Comparison of ENCODE assay signal across 16 cellular contexts in genomic region chr1:12169442-12170135, GRCh38. TPM values are rescaled to one million over a fixed set of nuclear protein-coding genes. Genes with fewer than 3 reads are reported as not detected.
A peak's percentile ranks its signal among the peaks of the same experiment; 100 is the strongest.
DNase-seq lines count a peak whose midpoint lies in the region; ATAC-seq and TF ChIP-seq lines count a peak whose summit lies in the region.
"Had no signal": no experiment of that assay in that cellular context is flagged by ENCODE, and none has a peak within 500 bp of the region (broad histone marks: within the 10 kb centered on the region; RNA-seq: fewer than 3 reads in every experiment).

No MANE protein-coding gene starts in this region.

- H3K9me3 Mint-ChIP-seq in activated naive CD4-positive, alpha-beta T cell treated with anti-CD3 and anti-CD28 coated beads for 36 hours: peaks cover 5% of the 10 kb centered on the region
- H3K9me3 Mint-ChIP-seq in activated CD8-positive, alpha-beta T cell treated with anti-CD3 and anti-CD28 coated beads, Interleukin-2, amount 10 ng/mL, durations not matched to agents 7 days and 5 days (ENCODE audit: insufficient read depth): no peaks in the 10 kb centered on the region

- no peaks in the 10 kb centered on the region for H3K27me3 Mint-ChIP-seq in activated naive CD4-positive, alpha-beta T cell treated with anti-CD3 and anti-CD28 coated beads for 36 hours (ENCODE audit: low read depth)
- H3K27me3 Mint-ChIP-seq in activated CD8-positive, alpha-beta T cell treated with anti-CD3 and anti-CD28 coated beads, Interleukin-2, amount 10 ng/mL, durations not matched to agents 7 days and 5 days (ENCODE audit: low read depth): no peaks in the 10 kb centered on the region

- WGBS in right lobe of liver (ENCODE audit: insufficient coverage, low coverage, low lambda C conversion rate, missing lambda C conversion rate): 59% methylated on average over 4 of the region's 8 CpGs

- POLR2A ChIA-PET in activated CD8-positive, alpha-beta T cell treated with anti-CD3 and anti-CD28 coated beads, Interleukin-2, amount 10 ng/mL, durations not matched to agents 7 days and 5 days (lab: Charles Lee): interaction anchor here (0.6 to 5.7 kb wide), 4 partner anchors 9 to 448 kb away, joined by 3 to 33 read pairs (median 10); no protein-coding TSS in a partner anchor

- H3K36me3 Mint-ChIP-seq in activated naive CD4-positive, alpha-beta T cell treated with anti-CD3 and anti-CD28 coated beads for 36 hours (ENCODE audit: low read depth): peaks cover 36% of the 10 kb centered on the region
- peaks cover 50% of the 10 kb centered on the region for H3K36me3 Mint-ChIP-seq in activated CD8-positive, alpha-beta T cell treated with anti-CD3 and anti-CD28 coated beads, Interleukin-2, amount 10 ng/mL, durations not matched to agents 7 days and 5 days (ENCODE audit: low read depth)

- H3K36me3 ChIP-seq in right lobe of liver (no peaks in the 10 kb centered on the region), subcutaneous abdominal adipose tissue (ENCODE audit: control insufficient read depth in 5 of 5, insufficient read depth in 5 of 5, low read length in 5 of 5) (peaks cover 0 to 13% (median 3%) of the 10 kb centered on the region in 5 donors)

- no peaks in the 10 kb centered on the region for H3K27me3 ChIP-seq in right lobe of liver
- peaks cover 0 to 7% (median 3%) of the 10 kb centered on the region in 5 donors for H3K27me3 ChIP-seq in subcutaneous abdominal adipose tissue (ENCODE audit: control insufficient read depth in 5 of 5, insufficient read depth in 4 of 5, low read length in 5 of 5)

- peaks cover 71% of the 10 kb centered on the region for H3K4me1 Mint-ChIP-seq in activated naive CD4-positive, alpha-beta T cell treated with anti-CD3 and anti-CD28 coated beads for 36 hours (ENCODE audit: low read depth)
- peaks cover 77% of the 10 kb centered on the region for H3K4me1 Mint-ChIP-seq in activated CD8-positive, alpha-beta T cell treated with anti-CD3 and anti-CD28 coated beads, Interleukin-2, amount 10 ng/mL, durations not matched to agents 7 days and 5 days (ENCODE audit: low read depth)

- CTCF ChIA-PET in activated naive CD4-positive, alpha-beta T cell treated with anti-CD3 and anti-CD28 coated beads for 36 hours (lab: Charles Lee): interaction anchor here (0.5 to 2.9 kb wide), 4 partner anchors 8 to 129 kb away, joined by 3 to 21 read pairs (median 6); no protein-coding TSS in a partner anchor
- CTCF ChIA-PET in activated CD8-positive, alpha-beta T cell treated with anti-CD3 and anti-CD28 coated beads, Interleukin-2, amount 10 ng/mL, durations not matched to agents 7 days and 5 days (lab: Charles Lee): interaction anchor here (1.5 to 2.8 kb wide), 4 partner anchors 8 to 44 kb away, joined by 3 to 33 read pairs (median 9); no protein-coding TSS in a partner anchor

- H3K27ac ChIP-seq in right lobe of liver (peak overlapping the region; percentile 72 to 99 (median 98)), subcutaneous abdominal adipose tissue (ENCODE audit: low read depth, low read length) (peak overlapping the region; percentile 67)

- no peak for DNase-seq in activated naive CD4-positive, alpha-beta T cell treated with anti-CD3 and anti-CD28 coated beads for 36 hours
- no peak for DNase-seq in activated naive CD4-positive, alpha-beta T cell treated with anti-CD3 and anti-CD28 coated beads, Interleukin-2, amount 50 U/mL, for 16 hours
- DNase-seq in activated CD8-positive, alpha-beta T cell treated with anti-CD3 and anti-CD28 coated beads, Interleukin-2, amount 10 ng/mL, durations not matched to agents 7 days and 5 days: no peak
- DNase-seq in right lobe of liver: no peak
- no peak for DNase-seq in NCI-H1436 (lab: John Stamatoyannopoulos, UW)
- no peak for DNase-seq in NCI-H446 treated with DMSO at 0.1 percent for 48 hours (lab: John Stamatoyannopoulos, UW)
- no peak for DNase-seq in erythroblast (lab: John Stamatoyannopoulos, UW)
- DNase-seq: activated CD4-positive, alpha-beta T cell treated with anti-CD3 and anti-CD28 coated beads, Interleukin-2, amount 50 U/mL, for 48 hours; amygdala; dorsolateral prefrontal cortex; foreskin melanocyte; kidney; stimulated activated CD4-positive, alpha-beta T cell treated with anti-CD3 and anti-CD28 coated beads, Interleukin-12 subunit alpha, Interleukin-12 subunit beta, amount 100 ng/mL, for 4 hours; SW 1271 had no signal

- no peaks in the 10 kb centered on the region for H3K9me3 ChIP-seq in right lobe of liver
- H3K9me3 ChIP-seq in subcutaneous abdominal adipose tissue (ENCODE audit: control insufficient read depth in 5 of 5, low read length in 5 of 5): no peaks in the 10 kb centered on the region

- H3K27ac Mint-ChIP-seq in activated naive CD4-positive, alpha-beta T cell treated with anti-CD3 and anti-CD28 coated beads for 36 hours: peak overlapping the region; percentile 56
- H3K27ac Mint-ChIP-seq in activated CD8-positive, alpha-beta T cell treated with anti-CD3 and anti-CD28 coated beads, Interleukin-2, amount 10 ng/mL, durations not matched to agents 7 days and 5 days: peak overlapping the region; percentile 97

- no peak for ATAC-seq in activated CD8-positive, alpha-beta T cell treated with anti-CD3 and anti-CD28 coated beads, Interleukin-2, amount 10 ng/mL, durations not matched to agents 7 days and 5 days
- ATAC-seq in right lobe of liver: no peak

- H3K4me1 ChIP-seq in right lobe of liver (peaks cover 3 to 36% (median 15%) of the 10 kb centered on the region in 4 donors), subcutaneous abdominal adipose tissue (ENCODE audit: control insufficient read depth in 5 of 5, insufficient read depth in 5 of 5, low read length in 5 of 5) (peaks cover 17 to 87% (median 71%) of the 10 kb centered on the region in 5 donors)

- no peak overlapping the region for H3K4me3 ChIP-seq in right lobe of liver
- peak overlapping the region in 4 of 5 donors; percentile 86 to 94 (median 88) for H3K4me3 ChIP-seq in subcutaneous abdominal adipose tissue (ENCODE audit: low read depth in 1 of 5, low read length in 5 of 5)

- TF ChIP-seq CTCF in right lobe of liver (IDR thresholded peaks at IDR 0.05): no peak

- TF ChIP-seq POLR2A in right lobe of liver (IDR thresholded peaks at IDR 0.05) (no peak), erythroblast (IDR thresholded peaks at IDR 0.05; ENCODE audit: low read length) (no peak)

- H3K4me3 Mint-ChIP-seq in activated naive CD4-positive, alpha-beta T cell treated with anti-CD3 and anti-CD28 coated beads for 36 hours: no peak overlapping the region
- peak overlapping the region; percentile 100 for H3K4me3 Mint-ChIP-seq in activated CD8-positive, alpha-beta T cell treated with anti-CD3 and anti-CD28 coated beads, Interleukin-2, amount 10 ng/mL, durations not matched to agents 7 days and 5 days

- H3K9ac ChIP-seq in subcutaneous abdominal adipose tissue (ENCODE audit: low read length in 5 of 5): peak overlapping the region in 2 of 5 donors; percentile 55 to 84

- intact Hi-C loops in activated naive CD4-positive, alpha-beta T cell treated with anti-CD3 and anti-CD28 coated beads for 36 hours (cut with micrococcal nuclease): loop anchor here (10.0 kb wide), 2 partner anchors 265 to 1535 kb away; partner anchors contain the start of gene PRDM2
- intact Hi-C loops in right lobe of liver (cut with DNase I): no loop called here

RNA-seq across cellular contexts. Expression of gene TNFRSF1B, which starts 2.8 kb away (rescaled TPM):
- total RNA-seq in activated naive CD4-positive, alpha-beta T cell treated with anti-CD3 and anti-CD28 coated beads for 36 hours: 10 to 100 TPM; 69.4 to 75.7 TPM
- 100 to 1,000 TPM; 274 to 284 TPM for total RNA-seq in activated CD8-positive, alpha-beta T cell treated with anti-CD3 and anti-CD28 coated beads, Interleukin-2, amount 10 ng/mL, durations not matched to agents 7 days and 5 days
- total RNA-seq in right lobe of liver: 10 to 100 TPM; 12.9 to 56.9 (median 26.5) TPM
- total RNA-seq: MCF 10A had no signal

Comparison
In these comparisons a context has a peak if more than half of its experiments do, and no peak if none do; other contexts are left out.
1. H3K4me3 ChIP-seq: peak in subcutaneous abdominal adipose tissue (4 of 5); none in right lobe of liver (0 of 3).